18 cellular contexts compared by ENCODE assay signal in genomic region chr17:68106085-68106484, GRCh38.
"Had no signal": no experiment of that assay in that cellular context is flagged by ENCODE, and none has a peak within 500 bp of the region (broad histone marks: within the 10 kb centered on the region; RNA-seq: fewer than 3 reads in every experiment).

No MANE protein-coding gene starts in this region.

- H3K4me3 Mint-ChIP-seq: activated CD4-positive, alpha-beta T cell treated with anti-CD3 and anti-CD28 coated beads, Interleukin-2, amount 10 ng/mL, durations not matched to agents 24 days and 14 days; activated T-helper 1 cell treated with anti-CD3 and anti-CD28 coated beads, Interleukin-12 subunit alpha, Interleukin-12 subunit beta, Interleukin-2, Interleukin-4 antibody, amounts not matched to agents 30 ng/mL and 10 ng/mL and 1 ng/mL, durations not matched to agents 14 hours and 24 hours and 36 hours; nephron progenitor cell had no signal

- H3K27ac ChIP-seq: brain microvascular endothelial cell had no signal

- H3K9me3 ChIP-seq: thyroid gland had no signal

- H3K27me3 ChIP-seq: brain microvascular endothelial cell, heart left ventricle, spleen, thyroid gland had no signal

- H3K27ac Mint-ChIP-seq: activated CD4-positive, alpha-beta T cell treated with anti-CD3 and anti-CD28 coated beads, Interleukin-2, amount 10 ng/mL, durations not matched to agents 24 days and 14 days; activated T-helper 1 cell treated with anti-CD3 and anti-CD28 coated beads, Interleukin-12 subunit alpha, Interleukin-12 subunit beta, Interleukin-2, Interleukin-4 antibody, amounts not matched to agents 30 ng/mL and 10 ng/mL and 1 ng/mL, durations not matched to agents 14 hours and 24 hours and 36 hours; nephron progenitor cell had no signal

- H3K36me3 ChIP-seq: brain microvascular endothelial cell, thyroid gland had no signal

- DNase-seq: activated CD4-positive, alpha-beta T cell treated with anti-CD3 and anti-CD28 coated beads, Interleukin-2, amount 10 ng/mL, durations not matched to agents 24 days and 14 days; activated CD4-positive, CD25-positive, alpha-beta regulatory T cell; activated CD8-positive, alpha-beta memory T cell treated with anti-CD3 and anti-CD28 coated beads for 24 hours; aorta; brain microvascular endothelial cell; cortex of kidney; heart left ventricle; mesendoderm; nephron progenitor cell; occipital lobe; retina; SK-N-SH; spleen; stimulated activated CD4-positive, alpha-beta T cell treated with anti-CD3 and anti-CD28 coated beads, Interleukin-4, amount 100 ng/mL, for 4 hours; stimulated activated naive CD4-positive, alpha-beta T cell; T1000; thyroid gland had no signal

- ATAC-seq: heart left ventricle had no signal

- H3K9ac ChIP-seq: SK-N-SH had no signal

- H3K4me2 ChIP-seq: SK-N-SH had no signal

- H3K4me3 ChIP-seq: heart left ventricle, spleen, thyroid gland had no signal
